Comparison of ENCODE assay signal across 9 cellular contexts in genomic region chr7:74371381-74372059, GRCh38.
DNase-seq lines count a peak whose midpoint lies in the region; ATAC-seq, FAIRE-seq and TF ChIP-seq lines count a peak whose summit lies in the region.
"Had no signal": no experiment of that assay in that cellular context is flagged by ENCODE, and none has a peak within 500 bp of the region (broad histone marks: within the 10 kb centered on the region; RNA-seq: fewer than 3 reads in every experiment).

No MANE protein-coding gene starts in this region.

- no peak for TF ChIP-seq CTCF in colonic mucosa (IDR thresholded peaks at IDR 0.05)
- TF ChIP-seq CTCF in omental fat pad (IDR thresholded peaks at IDR 0.05) = no peak
- no peak for TF ChIP-seq CTCF in D721Med (IDR thresholded peaks at IDR 0.05; ENCODE audit: insufficient read depth, missing control alignments)

- H3K4me1 ChIP-seq in colonic mucosa = no peaks in the 10 kb centered on the region

- H3K4me3 ChIP-seq in colonic mucosa = no peak overlapping the region

- DNase-seq in ELF-1 (ENCODE audit: low read depth, low spot score) = peak; percentile 66
- peak; percentile 27 for DNase-seq in NCI-H2081 treated with DMSO at 0.1 percent for 48 hours (lab: John Stamatoyannopoulos, UW)
- peak; percentile 75 for DNase-seq in colonic mucosa
- DNase-seq in omental fat pad (ENCODE audit: low spot score) = no peak
- DNase-seq in D721Med (ENCODE audit: insufficient read length, low spot score) = no peak
- DNase-seq in 8988T = no peak
- DNase-seq: islet precursor cell had no signal

- intact Hi-C loops in colonic mucosa (cut with DNase I) = no loop called here

- ATAC-seq in omental fat pad (ENCODE audit: low FRiP score) = peak; percentile 29
- no peak for ATAC-seq in HG03520 (IDR thresholded peaks at IDR 0.05; ENCODE audit: unreplicated experiment)
- ATAC-seq in GM19395 (IDR thresholded peaks at IDR 0.05; ENCODE audit: unreplicated experiment) = no peak

- no peaks in the 10 kb centered on the region for H3K36me3 ChIP-seq in colonic mucosa

- peak overlapping the region in 1 of 2 donors; percentile 58 for H3K9ac ChIP-seq in colonic mucosa (ENCODE audit: low read depth in 2 of 2, low read length in 2 of 2)

- H3K27ac ChIP-seq in colonic mucosa = peak overlapping the region; percentile 55

- H3K9me3 ChIP-seq in colonic mucosa = no peaks in the 10 kb centered on the region

- H3K27me3 ChIP-seq in colonic mucosa = no peaks in the 10 kb centered on the region

- FAIRE-seq in D721Med (lab: Jason Lieb, UNC) = no peak

Comparison
In these comparisons a context has a peak if more than half of its experiments do, and no peak if none do; other contexts are left out.
1. DNase-seq: peak in ELF-1 (single experiment), NCI-H2081 treated with DMSO at 0.1 percent for 48 hours (single experiment) and colonic mucosa (single experiment); none in omental fat pad (single experiment), D721Med (single experiment) and 8988T (single experiment).